ENCODE assay signal across 15 cellular contexts in the genomic region with DNA sequence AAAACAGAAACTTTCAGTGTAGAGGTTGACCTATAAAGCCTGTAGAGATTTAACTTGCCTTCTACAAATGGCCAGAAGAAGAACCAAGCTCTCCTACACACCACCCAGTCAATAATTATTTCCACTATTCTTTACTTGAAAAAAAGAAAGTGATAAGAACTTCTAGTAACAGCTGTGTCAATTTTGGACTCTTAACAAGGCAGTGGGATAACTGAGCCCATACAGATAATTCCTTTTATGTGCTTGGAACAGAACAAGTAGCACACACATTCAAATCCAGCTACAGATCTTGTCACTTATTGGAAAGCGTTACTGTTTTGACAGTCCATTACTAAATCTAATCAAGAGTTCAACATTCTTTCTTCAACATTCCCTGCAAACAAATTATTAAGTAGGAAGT. TPM values are rescaled to one million over a fixed set of nuclear protein-coding genes. Genes with fewer than 3 reads are reported as not detected.
A peak's percentile ranks its signal among the peaks of the same experiment; 100 is the strongest.
DNase-seq lines count a peak whose midpoint lies in the region; ATAC-seq and TF ChIP-seq lines count a peak whose summit lies in the region.
"Had no signal": no experiment of that assay in that cellular context is flagged by ENCODE, and none has a peak within 500 bp of the region (broad histone marks: within the 10 kb centered on the region; RNA-seq: fewer than 3 reads in every experiment).

No MANE protein-coding gene starts in this region.

- DNase-seq in right atrium auricular region (ENCODE audit: low spot score) (no peak), Right ventricle myocardium inferior (ENCODE audit: missing footprints) (no peak), MV-4-11 (lab: John Stamatoyannopoulos, UW) (no peak), HUDEP-2 (lab: John Stamatoyannopoulos, UW; ENCODE audit: unreplicated experiment in 76 of 76) (no peak), SIG-M5 (lab: John Stamatoyannopoulos, UW) (no peak)
- no peak for DNase-seq in activated naive CD8-positive, alpha-beta T cell treated with anti-CD3 and anti-CD28 coated beads for 36 hours
- DNase-seq in natural killer cell treated with Interleukin-12 subunit alpha and Interleukin-12 subunit beta and Interleukin-15 and Interleukin-18, amount 100 ng/mL, for 72 hours (ENCODE audit: low spot score), result no peak
- DNase-seq: activated CD4-positive, CD25-positive, alpha-beta regulatory T cell; amniotic stem cell; head of caudate nucleus; mammary epithelial cell; NCI-H510A treated with DMSO at 0.1 percent for 48 hours; SHP77 had no signal

- peak overlapping the region; percentile 92 for H3K27ac Mint-ChIP-seq in activated naive CD8-positive, alpha-beta T cell treated with anti-CD3 and anti-CD28 coated beads for 36 hours
- H3K27ac Mint-ChIP-seq in natural killer cell treated with Interleukin-12 subunit alpha and Interleukin-12 subunit beta and Interleukin-15 and Interleukin-18, amount 100 ng/mL, for 72 hours, result peak overlapping the region; percentile 94 to 100

- no peak overlapping the region for H3K4me3 ChIP-seq in right atrium auricular region

- intact Hi-C loops in Right ventricle myocardium inferior (cut with DNase I), result loop anchor here (5.0 kb wide), 2 partner anchors 519 to 974 kb away; no protein-coding TSS in a partner anchor

- no peaks in the 10 kb centered on the region for H3K9me3 Mint-ChIP-seq in activated naive CD8-positive, alpha-beta T cell treated with anti-CD3 and anti-CD28 coated beads for 36 hours
- no peaks in the 10 kb centered on the region for H3K9me3 Mint-ChIP-seq in natural killer cell treated with Interleukin-12 subunit alpha and Interleukin-12 subunit beta and Interleukin-15 and Interleukin-18, amount 100 ng/mL, for 72 hours

- peaks cover 0 to 4% of the 10 kb centered on the region in 2 donors for H3K27me3 ChIP-seq in right atrium auricular region
- H3K27me3 ChIP-seq: vagina had no signal

- peaks cover 58% of the 10 kb centered on the region for H3K4me1 Mint-ChIP-seq in activated naive CD8-positive, alpha-beta T cell treated with anti-CD3 and anti-CD28 coated beads for 36 hours
- peaks cover 61 to 84% of the 10 kb centered on the region in 2 donors for H3K4me1 Mint-ChIP-seq in natural killer cell treated with Interleukin-12 subunit alpha and Interleukin-12 subunit beta and Interleukin-15 and Interleukin-18, amount 100 ng/mL, for 72 hours (ENCODE audit: low read depth in 2 of 2)

- H3K4me3 Mint-ChIP-seq in activated naive CD8-positive, alpha-beta T cell treated with anti-CD3 and anti-CD28 coated beads for 36 hours, result peak overlapping the region; percentile 77
- H3K4me3 Mint-ChIP-seq in natural killer cell treated with Interleukin-12 subunit alpha and Interleukin-12 subunit beta and Interleukin-15 and Interleukin-18, amount 100 ng/mL, for 72 hours, result peak overlapping the region; percentile 100

- peaks cover 87% of the 10 kb centered on the region for H3K36me3 Mint-ChIP-seq in activated naive CD8-positive, alpha-beta T cell treated with anti-CD3 and anti-CD28 coated beads for 36 hours
- H3K36me3 Mint-ChIP-seq in natural killer cell treated with Interleukin-12 subunit alpha and Interleukin-12 subunit beta and Interleukin-15 and Interleukin-18, amount 100 ng/mL, for 72 hours, result peaks cover 90% of the 10 kb centered on the region

- H3K9me3 ChIP-seq in right atrium auricular region, result no peaks in the 10 kb centered on the region
- H3K9me3 ChIP-seq: vagina had no signal

- no peak for ATAC-seq in Right ventricle myocardium inferior
- ATAC-seq in natural killer cell treated with Interleukin-12 subunit alpha and Interleukin-12 subunit beta and Interleukin-15 and Interleukin-18, amount 100 ng/mL, for 72 hours, result no peak
- no peak for ATAC-seq in HG02981 (IDR thresholded peaks at IDR 0.05; ENCODE audit: unreplicated experiment)

- no peak for TF ChIP-seq CTCF in right atrium auricular region (IDR thresholded peaks at IDR 0.05)

- peaks cover 0 to 47% of the 10 kb centered on the region in 2 donors for H3K4me1 ChIP-seq in right atrium auricular region

- no peaks in the 10 kb centered on the region for H3K27me3 Mint-ChIP-seq in activated naive CD8-positive, alpha-beta T cell treated with anti-CD3 and anti-CD28 coated beads for 36 hours
- no peaks in the 10 kb centered on the region for H3K27me3 Mint-ChIP-seq in natural killer cell treated with Interleukin-12 subunit alpha and Interleukin-12 subunit beta and Interleukin-15 and Interleukin-18, amount 100 ng/mL, for 72 hours

- H3K27ac ChIP-seq in right atrium auricular region, result peak overlapping the region; percentile 19 to 32
- H3K27ac ChIP-seq: vagina had no signal

- H3K36me3 ChIP-seq in right atrium auricular region, result no peaks in the 10 kb centered on the region
- H3K36me3 ChIP-seq: vagina had no signal

RNA-seq across cellular contexts. Expression of gene PTGER4, which starts 6.2 kb away (rescaled TPM):
- total RNA-seq in right atrium auricular region (10 to 100 TPM in 1 of 2 donors, 1 to 10 TPM in 1; 7.3 to 22.0 TPM), Right ventricle myocardium inferior (8.5 TPM)
- total RNA-seq in activated naive CD8-positive, alpha-beta T cell treated with anti-CD3 and anti-CD28 coated beads for 36 hours, result 10 to 100 TPM; 64.5 to 65.2 TPM
- total RNA-seq in natural killer cell treated with Interleukin-12 subunit alpha and Interleukin-12 subunit beta and Interleukin-15 and Interleukin-18, amount 100 ng/mL, for 72 hours, result 100 to 1,000 TPM; 144 to 154 TPM
